ENCODE assay signal across 35 cellular contexts in genomic region chr17:10429416-10430045, GRCh38. TPM values are rescaled to one million over a fixed set of nuclear protein-coding genes. Genes with fewer than 3 reads are reported as not detected.
DNase-seq lines count a peak whose midpoint lies in the region; FAIRE-seq and TF ChIP-seq lines count a peak whose summit lies in the region.
"Had no signal": no experiment of that assay in that cellular context is flagged by ENCODE, and none has a peak within 500 bp of the region (broad histone marks: within the 10 kb centered on the region; RNA-seq: fewer than 3 reads in every experiment).

No MANE protein-coding gene starts in this region.

- no peak for TF ChIP-seq CTCF in HFFc6 (IDR thresholded peaks at IDR 0.05)
- no peak for TF ChIP-seq CTCF in astrocyte (IDR thresholded peaks at IDR 0.05; ENCODE audit: insufficient read depth, low read depth, low read length)
- TF ChIP-seq CTCF in SK-N-SH (IDR thresholded peaks at IDR 0.05) = no peak
- no peak for TF ChIP-seq CTCF in colonic mucosa (IDR thresholded peaks at IDR 0.05)

- H3K4me1 Mint-ChIP-seq in HFFc6 (ENCODE audit: low read depth) = no peaks in the 10 kb centered on the region; the same call in 1 of the 2 replicates
- peaks cover 12% of the 10 kb centered on the region for H3K4me1 Mint-ChIP-seq in astrocyte (ENCODE audit: low read depth, unreplicated experiment)
- H3K4me1 Mint-ChIP-seq: immature natural killer cell, natural killer cell had no signal

- H3K79me1 ChIP-seq in neuronal stem cell (ENCODE audit: low read depth, low read length) = no peaks in the 10 kb centered on the region

- H3K9me3 Mint-ChIP-seq in HFFc6 = peaks cover 7% of the 10 kb centered on the region; the same call in 1 of the 2 replicates
- peaks cover 9% of the 10 kb centered on the region for H3K9me3 Mint-ChIP-seq in astrocyte (ENCODE audit: unreplicated experiment)
- H3K9me3 Mint-ChIP-seq: activated T-helper 2 cell treated with anti-CD3 and anti-CD28 coated beads, Interferon-gamma antibody, Interleukin-2, Interleukin-4, amounts not matched to agents 10 μg/mL and 5 μg/mL and 100 μg/mL, durations not matched to agents 14 hours and 24 hours and 36 hours; natural killer cell had no signal

- no peaks in the 10 kb centered on the region for H3K4me1 ChIP-seq in astrocyte (ENCODE audit: insufficient read depth, low read length)
- H3K4me1 ChIP-seq in neuronal stem cell (ENCODE audit: control insufficient read depth in 2 of 2, insufficient read depth in 1 of 2, low read depth in 1 of 2, low read length in 2 of 2) = no peaks in the 10 kb centered on the region
- no peaks in the 10 kb centered on the region for H3K4me1 ChIP-seq in SK-N-SH (ENCODE audit: control insufficient read depth in 1 of 2, insufficient read depth in 2 of 2, low read depth in 1 of 2, low read length in 1 of 2)
- no peaks in the 10 kb centered on the region for H3K4me1 ChIP-seq in colonic mucosa
- H3K4me1 ChIP-seq: ascending aorta, Caco-2, esophagus squamous epithelium, left lung, transverse colon had no signal

- H3K4me2 ChIP-seq in astrocyte (ENCODE audit: low read length) = no peak overlapping the region
- H3K4me2 ChIP-seq in neuronal stem cell (ENCODE audit: insufficient read depth, low read length, poor library complexity, severe bottlenecking) = no peak overlapping the region
- H3K4me2 ChIP-seq in SK-N-SH = no peak overlapping the region

- H3K27ac Mint-ChIP-seq in HFFc6 = no peak overlapping the region
- H3K27ac Mint-ChIP-seq in astrocyte (ENCODE audit: unreplicated experiment) = peak overlapping the region; percentile 64
- H3K27ac Mint-ChIP-seq: activated CD8-positive, alpha-beta T cell treated with anti-CD3 and anti-CD28 coated beads, Interleukin-2, amount 10 ng/mL, durations not matched to agents 7 days and 5 days; activated naive CD8-positive, alpha-beta T cell; activated T-helper 2 cell treated with anti-CD3 and anti-CD28 coated beads, Interferon-gamma antibody, Interleukin-2, Interleukin-4, amounts not matched to agents 10 μg/mL and 5 μg/mL and 100 μg/mL, durations not matched to agents 14 hours and 24 hours and 36 hours; immature natural killer cell; natural killer cell had no signal

- TF ChIP-seq RAD21 in SK-N-SH (IDR thresholded peaks at IDR 0.05; ENCODE audit: low read length) = no peak

- H2BK12ac ChIP-seq in neuronal stem cell (ENCODE audit: low read length) = no peak overlapping the region

- H3K36me3 Mint-ChIP-seq in HFFc6 (ENCODE audit: low read depth) (no peaks in the 10 kb centered on the region), astrocyte (ENCODE audit: low read depth, unreplicated experiment) (no peaks in the 10 kb centered on the region)
- H3K36me3 Mint-ChIP-seq: activated naive CD8-positive, alpha-beta T cell; immature natural killer cell; natural killer cell had no signal

- CTCF ChIA-PET in SK-N-SH (lab: Yijun Ruan, JAX) = no interaction called here

- TF ChIP-seq EP300 in SK-N-SH (IDR thresholded peaks at IDR 0.05; ENCODE audit: borderline replicate concordance in 1 of 2, low read depth in 1 of 2, low read length in 1 of 2) = no peak

- no peak overlapping the region for H2BK15ac ChIP-seq in neuronal stem cell (ENCODE audit: low read length)

- H3F3A ChIP-seq in SK-N-SH (replicated peaks; ENCODE audit: insufficient read depth) = no peaks in the 10 kb centered on the region

- H3K4me3 Mint-ChIP-seq in HFFc6 (no peak overlapping the region), astrocyte (ENCODE audit: unreplicated experiment) (no peak overlapping the region)
- H3K4me3 Mint-ChIP-seq: activated CD8-positive, alpha-beta T cell treated with anti-CD3 and anti-CD28 coated beads, Interleukin-2, amount 10 ng/mL, durations not matched to agents 7 days and 5 days; activated naive CD8-positive, alpha-beta T cell; immature natural killer cell; natural killer cell had no signal

- H3K9me2 ChIP-seq in SK-N-SH = no peaks in the 10 kb centered on the region

- no CpG with 5 or more reads among the region's 2 CpGs for WGBS in neuronal stem cell (ENCODE audit: extremely low coverage in 2 of 2, insufficient read length in 2 of 2, insufficient replicate concordance in 1 of 2), 2 donors
- WGBS in SK-N-SH (ENCODE audit: low lambda C conversion rate) = 14% methylated on average over 2 of the region's 2 CpGs

- H2BK5ac ChIP-seq in neuronal stem cell (ENCODE audit: low read length) = no peak overlapping the region

- H3K4ac ChIP-seq in neuronal stem cell (ENCODE audit: low read length) = no peak overlapping the region

- H2AFZ ChIP-seq in astrocyte (ENCODE audit: low read depth, low read length) = no peak overlapping the region
- no peak overlapping the region for H2AFZ ChIP-seq in neuronal stem cell (ENCODE audit: low read length)
- H2AFZ ChIP-seq in SK-N-SH (ENCODE audit: low read depth) = no peak overlapping the region; the same call in 1 of the 2 replicates

- no peak overlapping the region for H3K27ac ChIP-seq in astrocyte (ENCODE audit: low read depth, low read length)
- no peak overlapping the region for H3K27ac ChIP-seq in neuronal stem cell (replicated peaks; ENCODE audit: low read length)
- H3K27ac ChIP-seq in SK-N-SH (ENCODE audit: low read depth in 2 of 2, low read length in 1 of 2) = no peak overlapping the region
- H3K27ac ChIP-seq in colonic mucosa = no peak overlapping the region
- H3K27ac ChIP-seq: ascending aorta, esophagus squamous epithelium, left lung, RWPE1, transverse colon had no signal

- peak; percentile 40 for DNase-seq in AG20443 (ENCODE audit: low spot score)
- peak; percentile 25 for DNase-seq in HFFc6
- DNase-seq in astrocyte (ENCODE audit: low read depth) = peak; percentile 8
- DNase-seq in myocyte (ENCODE audit: low read depth) = peak; percentile 33
- no peak for DNase-seq in neuronal stem cell (ENCODE audit: low spot score)
- no peak for DNase-seq in NCI-H510A treated with DMSO at 0.1 percent for 48 hours (lab: John Stamatoyannopoulos, UW)
- DNase-seq in SK-N-SH = no peak
- no peak for DNase-seq in colonic mucosa
- DNase-seq: activated CD4-positive, alpha-beta T cell treated with anti-CD3 and anti-CD28 coated beads for 1 hour; activated CD8-positive, alpha-beta T cell treated with anti-CD3 and anti-CD28 coated beads, Interleukin-2, amount 10 ng/mL, durations not matched to agents 7 days and 5 days; C1 segment of cervical spinal cord; Caco-2; central memory CD4-positive, alpha-beta T cell; dermis blood vessel endothelial cell; DMS79; esophagus squamous epithelium; hippocampal formation; immature natural killer cell; left lung; MM.1S; natural killer cell; NCI-H1436; NCI-H446; stimulated activated CD4-positive, alpha-beta T cell treated with anti-CD3 and anti-CD28 coated beads, Interleukin-2, amount 100 ng/mL, for 48 hours; transverse colon had no signal

- intact Hi-C loops in colonic mucosa (cut with DNase I) = no loop called here

- no peak for FAIRE-seq in astrocyte (lab: Jason Lieb, UNC)
- FAIRE-seq: endometrium, H1, K562 had no signal

- no peak overlapping the region for H3K14ac ChIP-seq in neuronal stem cell (ENCODE audit: low read length)

- H4K8ac ChIP-seq in neuronal stem cell (ENCODE audit: low read depth, low read length) = no peak overlapping the region

- H3K79me2 ChIP-seq in astrocyte (ENCODE audit: insufficient read depth, low read length) = no peaks in the 10 kb centered on the region
- H3K79me2 ChIP-seq in SK-N-SH (ENCODE audit: insufficient read depth) = no peaks in the 10 kb centered on the region

- H3K27me3 Mint-ChIP-seq in HFFc6 (ENCODE audit: insufficient read depth) = no peaks in the 10 kb centered on the region; the same call in 1 of the 2 replicates
- H3K27me3 Mint-ChIP-seq in astrocyte (ENCODE audit: low read depth, unreplicated experiment) = no peaks in the 10 kb centered on the region

- no peak overlapping the region for H3K23ac ChIP-seq in neuronal stem cell (ENCODE audit: low read depth, low read length, poor library complexity)

- H3K4me3 ChIP-seq in astrocyte (ENCODE audit: insufficient read depth, low read depth, low read length) (no peak overlapping the region), neuronal stem cell (ENCODE audit: low read length in 2 of 2) (no peak overlapping the region), SK-N-SH (ENCODE audit: low read depth in 2 of 2, low read length in 1 of 2) (no peak overlapping the region), colonic mucosa (no peak overlapping the region)
- H3K4me3 ChIP-seq: ascending aorta, esophagus squamous epithelium, K562, left lung, transverse colon had no signal

- H3K9ac ChIP-seq in astrocyte (ENCODE audit: low read length) = no peak overlapping the region
- H3K9ac ChIP-seq in neuronal stem cell (ENCODE audit: low read depth, low read length, poor library complexity) = no peak overlapping the region
- no peak overlapping the region for H3K9ac ChIP-seq in SK-N-SH
- H3K9ac ChIP-seq in colonic mucosa (ENCODE audit: low read depth in 2 of 2, low read length in 2 of 2) = no peak overlapping the region

- no peak overlapping the region for H3K18ac ChIP-seq in neuronal stem cell (ENCODE audit: low read length)

- H3K9me3 ChIP-seq in astrocyte (ENCODE audit: insufficient read depth, low read depth, low read length) (no peaks in the 10 kb centered on the region), neuronal stem cell (replicated peaks in 1 of 2; ENCODE audit: control insufficient read depth in 2 of 2, insufficient read depth in 1 of 2, low read depth in 1 of 2, low read length in 2 of 2) (no peaks in the 10 kb centered on the region), SK-N-SH (no peaks in the 10 kb centered on the region), colonic mucosa (no peaks in the 10 kb centered on the region)
- H3K9me3 ChIP-seq: Caco-2, esophagus squamous epithelium, transverse colon had no signal

- no peak overlapping the region for H2BK120ac ChIP-seq in neuronal stem cell (ENCODE audit: low read depth, low read length)

- H2AK5ac ChIP-seq in neuronal stem cell (ENCODE audit: low read depth, low read length) = no peak overlapping the region

- no peaks in the 10 kb centered on the region for H3K36me3 ChIP-seq in astrocyte (ENCODE audit: insufficient read depth, low read length)
- no peaks in the 10 kb centered on the region for H3K36me3 ChIP-seq in neuronal stem cell (replicated peaks in 1 of 2; ENCODE audit: control insufficient read depth in 2 of 2, insufficient read depth in 2 of 2, low read length in 2 of 2)
- H3K36me3 ChIP-seq in SK-N-SH (replicated peaks in 1 of 2; ENCODE audit: control insufficient read depth in 1 of 2, insufficient read depth in 2 of 2, low read length in 1 of 2) = no peaks in the 10 kb centered on the region
- H3K36me3 ChIP-seq in colonic mucosa = no peaks in the 10 kb centered on the region
- H3K36me3 ChIP-seq: ascending aorta, esophagus squamous epithelium, left lung, transverse colon had no signal

- H4K91ac ChIP-seq in neuronal stem cell (ENCODE audit: low read depth, low read length, poor library complexity) = no peak overlapping the region

- POLR2A ChIA-PET in SK-N-SH (lab: Yijun Ruan, JAX) = no interaction called here

- H3K27me3 ChIP-seq in astrocyte (ENCODE audit: insufficient read depth, low read length) = no peaks in the 10 kb centered on the region
- H3K27me3 ChIP-seq in neuronal stem cell (ENCODE audit: control insufficient read depth in 3 of 3, insufficient read depth in 3 of 3, low read depth in 1 of 3, low read length in 3 of 3) = no peaks in the 10 kb centered on the region
- H3K27me3 ChIP-seq in SK-N-SH (ENCODE audit: insufficient read depth) = no peaks in the 10 kb centered on the region
- no peaks in the 10 kb centered on the region for H3K27me3 ChIP-seq in colonic mucosa
- H3K27me3 ChIP-seq: ascending aorta, esophagus squamous epithelium, left lung, transverse colon had no signal

- H4K20me1 ChIP-seq in astrocyte (ENCODE audit: insufficient read depth, low read length) = no peaks in the 10 kb centered on the region
- H4K20me1 ChIP-seq in SK-N-SH (ENCODE audit: insufficient read depth) = no peaks in the 10 kb centered on the region

RNA-seq across cellular contexts. Expression of gene MYH8, which starts 7.8 kb away (rescaled TPM):
- not detected for total RNA-seq in HFFc6 (2021; fragmentation: NEBNext Ultra II Directional; extraction: Animal tissue kit (Norgen Biotek cat#: 25700))
- total RNA-seq in astrocyte (0.10 TPM in 1 of 2 replicates, not detected in the other), myocyte (715 and 853 TPM in 2 replicates), colonic mucosa (not detected)
- polyA plus RNA-seq in myocyte (2012) = 126 TPM
- polyA plus RNA-seq in neuronal stem cell (2013, experiment 1 of 2) = not detected
- not detected for polyA plus RNA-seq in neuronal stem cell (2013, experiment 2 of 2)
- under 0.01 TPM in 1 of 2 replicates, not detected in the other for polyA plus RNA-seq in SK-N-SH (2012; rRNA removed)
- polyA plus RNA-seq in SK-N-SH (2012; cell fraction: cytosol; rRNA removed) = under 0.01 and 0.01 TPM in 2 replicates
- polyA plus RNA-seq in SK-N-SH (2012; cell fraction: nucleus; rRNA removed) = not detected in 2 replicates
- total RNA-seq: activated CD8-positive, alpha-beta T cell treated with anti-CD3 and anti-CD28 coated beads, Interleukin-2, amount 10 ng/mL, durations not matched to agents 7 days and 5 days; activated T-helper 2 cell treated with anti-CD3 and anti-CD28 coated beads, Interferon-gamma antibody, Interleukin-2, Interleukin-4, amounts not matched to agents 10 μg/mL and 5 μg/mL and 100 μg/mL, durations not matched to agents 14 hours and 24 hours and 36 hours; ascending aorta; Caco-2; dermis blood vessel endothelial cell; esophagus squamous epithelium; H1; K562; left lung; natural killer cell; OCI-LY7; osteoblast; T-helper 1 cell treated with Interleukin-12 subunit alpha and Interleukin-12 subunit beta and Interleukin-4 antibody, amounts not matched to agents 30 ng/mL and 1 ng/mL, for 36 hours; transverse colon had no signal
- polyA plus RNA-seq: H1, immature natural killer cell had no signal

RNA-seq across cellular contexts. Expression of gene MYH4, which starts 39.8 kb away (rescaled TPM):
- total RNA-seq in HFFc6 (2021; fragmentation: NEBNext Ultra II Directional; extraction: Animal tissue kit (Norgen Biotek cat#: 25700)) = not detected
- total RNA-seq in astrocyte (not detected in 2 replicates), myocyte (not detected in 2 replicates), colonic mucosa (not detected)
- 0.01 TPM for polyA plus RNA-seq in myocyte (2012)
- not detected for polyA plus RNA-seq in neuronal stem cell (2013, experiment 1 of 2)
- not detected for polyA plus RNA-seq in neuronal stem cell (2013, experiment 2 of 2)
- polyA plus RNA-seq in SK-N-SH (2012; rRNA removed) = not detected in 2 replicates
- polyA plus RNA-seq in SK-N-SH (2012; cell fraction: cytosol; rRNA removed) = not detected in 2 replicates
- not detected in 2 replicates for polyA plus RNA-seq in SK-N-SH (2012; cell fraction: nucleus; rRNA removed)
- total RNA-seq: activated CD8-positive, alpha-beta T cell treated with anti-CD3 and anti-CD28 coated beads, Interleukin-2, amount 10 ng/mL, durations not matched to agents 7 days and 5 days; activated T-helper 2 cell treated with anti-CD3 and anti-CD28 coated beads, Interferon-gamma antibody, Interleukin-2, Interleukin-4, amounts not matched to agents 10 μg/mL and 5 μg/mL and 100 μg/mL, durations not matched to agents 14 hours and 24 hours and 36 hours; ascending aorta; dermis blood vessel endothelial cell; esophagus squamous epithelium; H1; K562; left lung; natural killer cell; OCI-LY7; osteoblast; T-helper 1 cell treated with Interleukin-12 subunit alpha and Interleukin-12 subunit beta and Interleukin-4 antibody, amounts not matched to agents 30 ng/mL and 1 ng/mL, for 36 hours; transverse colon had no signal
- polyA plus RNA-seq: H1, immature natural killer cell, K562 had no signal

RNA-seq across cellular contexts. Expression of gene MYH13, which starts 56.7 kb away (rescaled TPM):
- not detected for total RNA-seq in HFFc6 (2021; fragmentation: NEBNext Ultra II Directional; extraction: Animal tissue kit (Norgen Biotek cat#: 25700))
- total RNA-seq in astrocyte = not detected in 2 replicates
- 0.16 and 0.21 TPM in 2 replicates for total RNA-seq in myocyte
- 0.32 TPM for polyA plus RNA-seq in myocyte (2012)
- not detected for polyA plus RNA-seq in neuronal stem cell (2013, experiment 1 of 2)
- not detected for polyA plus RNA-seq in neuronal stem cell (2013, experiment 2 of 2)
- not detected in 2 replicates for polyA plus RNA-seq in SK-N-SH (2012; rRNA removed)
- not detected in 2 replicates for polyA plus RNA-seq in SK-N-SH (2012; cell fraction: cytosol; rRNA removed)
- not detected in 2 replicates for polyA plus RNA-seq in SK-N-SH (2012; cell fraction: nucleus; rRNA removed)
- total RNA-seq in colonic mucosa = under 1 TPM in 1 of 2 donors, not detected in 1; 0.11 TPM
- total RNA-seq: activated CD8-positive, alpha-beta T cell treated with anti-CD3 and anti-CD28 coated beads, Interleukin-2, amount 10 ng/mL, durations not matched to agents 7 days and 5 days; activated T-helper 2 cell treated with anti-CD3 and anti-CD28 coated beads, Interferon-gamma antibody, Interleukin-2, Interleukin-4, amounts not matched to agents 10 μg/mL and 5 μg/mL and 100 μg/mL, durations not matched to agents 14 hours and 24 hours and 36 hours; ascending aorta; Caco-2; dermis blood vessel endothelial cell; H1; K562; left lung; natural killer cell; OCI-LY7; osteoblast; T-helper 1 cell treated with Interleukin-12 subunit alpha and Interleukin-12 subunit beta and Interleukin-4 antibody, amounts not matched to agents 30 ng/mL and 1 ng/mL, for 36 hours had no signal
- polyA plus RNA-seq: H1, immature natural killer cell had no signal

Comparison
In these comparisons a context has a peak if more than half of its experiments do, and no peak if none do; other contexts are left out.
1. DNase-seq: peak in AG20443 (single experiment), HFFc6 (single experiment), astrocyte (single experiment) and myocyte (single experiment); none in neuronal stem cell (single experiment), NCI-H510A treated with DMSO at 0.1 percent for 48 hours (single experiment), SK-N-SH (single experiment) and colonic mucosa (single experiment).
2. RNA of gene MYH8, which starts 7.8 kb away (total RNA-seq): 715 to 853 TPM in myocyte; not detected in HFFc6, 0.10 TPM in astrocyte and not detected in colonic mucosa; every median in the first group is over 100 times any median in the second.